1 cellular context compared by ENCODE assay signal in the genomic region with DNA sequence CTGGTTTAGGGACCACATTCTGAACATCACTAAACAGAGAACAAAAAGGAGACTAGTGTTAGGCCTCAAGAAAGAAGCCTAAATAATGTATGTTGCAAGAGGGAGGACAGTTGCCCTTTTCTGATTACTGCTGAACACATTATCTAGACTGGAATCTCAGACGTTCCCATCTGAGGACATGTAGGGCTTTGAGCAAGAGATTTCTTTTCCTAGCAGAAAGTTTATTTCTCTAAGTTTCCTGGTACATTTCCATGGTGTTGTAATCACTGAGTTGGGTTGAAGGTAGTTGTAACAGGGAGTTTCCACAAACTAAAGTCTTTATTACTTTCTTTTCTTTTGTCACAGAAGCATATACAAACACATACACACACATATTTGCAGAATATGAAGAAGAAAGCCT.
TF ChIP-seq lines count a peak whose summit lies in the region.

No MANE protein-coding gene starts in this region.

TF ChIP-seq in IMR-90, 13 proteins besides CTCF, POLR2A, EP300 and RAD21 (continued from another document):
- TF ChIP-seq, protein P1, sequence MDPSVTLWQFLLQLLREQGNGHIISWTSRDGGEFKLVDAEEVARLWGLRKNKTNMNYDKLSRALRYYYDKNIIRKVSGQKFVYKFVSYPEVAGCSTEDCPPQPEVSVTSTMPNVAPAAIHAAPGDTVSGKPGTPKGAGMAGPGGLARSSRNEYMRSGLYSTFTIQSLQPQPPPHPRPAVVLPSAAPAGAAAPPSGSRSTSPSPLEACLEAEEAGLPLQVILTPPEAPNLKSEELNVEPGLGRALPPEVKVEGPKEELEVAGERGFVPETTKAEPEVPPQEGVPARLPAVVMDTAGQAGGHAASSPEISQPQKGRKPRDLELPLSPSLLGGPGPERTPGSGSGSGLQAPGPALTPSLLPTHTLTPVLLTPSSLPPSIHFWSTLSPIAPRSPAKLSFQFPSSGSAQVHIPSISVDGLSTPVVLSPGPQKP (IDR thresholded peaks at IDR 0.05; ENCODE audit: borderline replicate concordance, low read depth, low read length) = no peak
- no peak for TF ChIP-seq CEBPB (IDR thresholded peaks at IDR 0.05; ENCODE audit: low read depth, low read length)
- TF ChIP-seq MAFK (IDR thresholded peaks at IDR 0.05; ENCODE audit: low read depth, low read length) = no peak
- TF ChIP-seq, protein P2, sequence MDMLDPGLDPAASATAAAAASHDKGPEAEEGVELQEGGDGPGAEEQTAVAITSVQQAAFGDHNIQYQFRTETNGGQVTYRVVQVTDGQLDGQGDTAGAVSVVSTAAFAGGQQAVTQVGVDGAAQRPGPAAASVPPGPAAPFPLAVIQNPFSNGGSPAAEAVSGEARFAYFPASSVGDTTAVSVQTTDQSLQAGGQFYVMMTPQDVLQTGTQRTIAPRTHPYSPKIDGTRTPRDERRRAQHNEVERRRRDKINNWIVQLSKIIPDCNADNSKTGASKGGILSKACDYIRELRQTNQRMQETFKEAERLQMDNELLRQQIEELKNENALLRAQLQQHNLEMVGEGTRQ (IDR thresholded peaks at IDR 0.05; ENCODE audit: low read depth, low read length) = no peak
- no peak for TF ChIP-seq RFX5 (IDR thresholded peaks at IDR 0.05; ENCODE audit: low read depth, low read length)
- no peak for TF ChIP-seq FOS (IDR thresholded peaks at IDR 0.05; ENCODE audit: low read depth, low read length)
- TF ChIP-seq MXI1 (IDR thresholded peaks at IDR 0.05; ENCODE audit: borderline replicate concordance, low read depth, low read length) = no peak
- TF ChIP-seq SMC3 (IDR thresholded peaks at IDR 0.05; ENCODE audit: low read depth, low read length) = no peak
